15 cellular contexts compared by ENCODE assay signal in the genomic region with DNA sequence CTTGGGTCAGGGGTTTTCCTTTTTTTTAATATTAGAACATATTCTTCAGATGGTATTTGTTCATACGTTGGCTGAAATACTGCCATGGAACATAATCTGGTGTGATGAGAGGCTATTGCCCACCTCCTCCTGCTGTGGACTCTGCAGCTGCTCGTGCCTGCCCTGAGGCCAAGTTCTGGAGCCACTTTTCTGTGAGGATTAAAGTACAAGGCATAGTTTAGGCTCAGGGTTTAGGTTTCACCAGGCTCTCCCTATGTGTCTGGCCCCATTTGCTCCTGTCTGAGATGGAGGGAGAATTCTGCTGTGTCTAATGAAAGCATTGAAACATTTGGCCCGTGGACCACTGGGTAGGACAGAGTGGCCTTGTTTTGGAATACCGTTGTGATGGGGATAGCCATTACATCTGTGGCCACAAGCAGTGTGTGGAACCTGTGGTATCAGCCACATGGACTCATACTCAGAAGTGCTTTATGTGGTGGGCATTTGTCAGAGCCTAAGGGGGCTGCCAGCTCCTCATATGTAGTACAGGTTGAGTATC. TPM values are rescaled to one million over a fixed set of nuclear protein-coding genes. Genes with fewer than 3 reads are reported as not detected.
A peak's percentile ranks its signal among the peaks of the same experiment; 100 is the strongest.
DNase-seq lines count a peak whose midpoint lies in the region; ATAC-seq and TF ChIP-seq lines count a peak whose summit lies in the region.
"Had no signal": no experiment of that assay in that cellular context is flagged by ENCODE, and none has a peak within 500 bp of the region (broad histone marks: within the 10 kb centered on the region; RNA-seq: fewer than 3 reads in every experiment).

No MANE protein-coding gene starts in this region.

- no peak for ATAC-seq in right cardiac atrium
- ATAC-seq in left cardiac atrium, result no peak
- ATAC-seq in esophagus mucosa, result no peak
- no peak for ATAC-seq in GM21381 (IDR thresholded peaks at IDR 0.05; ENCODE audit: unreplicated experiment)
- ATAC-seq: A549, PC-3 had no signal

- H4K8ac ChIP-seq in mesenchymal stem cell (ENCODE audit: low read length), result no peak overlapping the region

- H2BK15ac ChIP-seq in mesenchymal stem cell (ENCODE audit: low read depth, poor library complexity, severe bottlenecking), result no peak overlapping the region

- no peak overlapping the region for H3K4ac ChIP-seq in mesenchymal stem cell (ENCODE audit: low read depth in 1 of 2, low read length in 2 of 2)

- no peaks in the 10 kb centered on the region for H3K9me3 Mint-ChIP-seq in nephron
- H3K9me3 Mint-ChIP-seq: H9, IgD-negative memory B cell had no signal

- peak overlapping the region; percentile 31 for H3K27ac ChIP-seq in right cardiac atrium (ENCODE audit: low read length)
- H3K27ac ChIP-seq in mesenchymal stem cell (ENCODE audit: low read length, poor library complexity, severe bottlenecking), result no peak overlapping the region
- H3K27ac ChIP-seq: A549, RWPE1 had no signal

- H3K4me2 ChIP-seq in mesenchymal stem cell (ENCODE audit: low read length, poor library complexity, severe bottlenecking), result no peak overlapping the region
- H3K4me2 ChIP-seq: A549 had no signal

- H3K4me3 ChIP-seq in right cardiac atrium (ENCODE audit: low read length) (no peak overlapping the region), mesenchymal stem cell (ENCODE audit: insufficient read depth in 1 of 2, low read depth in 1 of 2, low read length in 2 of 2) (no peak overlapping the region)
- H3K4me3 ChIP-seq: A549 had no signal

- intact Hi-C loops in right cardiac atrium (cut with DNase I) (no loop called here), left cardiac atrium (cut with DNase I) (no loop called here)

- peaks cover 65% of the 10 kb centered on the region for H3K4me1 Mint-ChIP-seq in nephron

- no peak overlapping the region for H3K23ac ChIP-seq in mesenchymal stem cell (ENCODE audit: low read length in 2 of 2)

- no peak for TF ChIP-seq CTCF in nephron (IDR thresholded peaks at IDR 0.05; ENCODE audit: unreplicated experiment in 3 of 3)

- WGBS in right cardiac atrium, result 72% methylated on average over 4 of the region's 4 CpGs
- WGBS in mesenchymal stem cell, result 98% methylated on average over 4 of the region's 4 CpGs

- no peak overlapping the region for H3K14ac ChIP-seq in mesenchymal stem cell (ENCODE audit: low read length in 2 of 2)

- H3K9ac ChIP-seq in mesenchymal stem cell (ENCODE audit: low read length), result no peak overlapping the region

- H3K18ac ChIP-seq in mesenchymal stem cell (ENCODE audit: low read depth in 1 of 2, low read length in 2 of 2), result no peak overlapping the region

- H2AFZ ChIP-seq in mesenchymal stem cell (ENCODE audit: low read depth, low read length), result no peak overlapping the region

- H2BK5ac ChIP-seq in mesenchymal stem cell (ENCODE audit: low read depth, low read length, poor library complexity, severe bottlenecking), result no peak overlapping the region

- no peak overlapping the region for H2AK5ac ChIP-seq in mesenchymal stem cell (ENCODE audit: low read length, severe bottlenecking)

- peaks cover 10% of the 10 kb centered on the region for H3K79me1 ChIP-seq in mesenchymal stem cell (replicated peaks; ENCODE audit: low read length, poor library complexity, severe bottlenecking)

- H3K36me3 ChIP-seq in mesenchymal stem cell (ENCODE audit: control insufficient read depth in 1 of 2, insufficient read depth in 2 of 2, low read depth in 1 of 2, low read length in 2 of 2), result peaks cover 9 to 47% of the 10 kb centered on the region in 2 experiments

- H3K27ac Mint-ChIP-seq in nephron, result peak overlapping the region in 1 of 3 experiments; percentile 10
- H3K27ac Mint-ChIP-seq: IgD-negative memory B cell had no signal

- no peaks in the 10 kb centered on the region for H3K9me3 ChIP-seq in right cardiac atrium (ENCODE audit: control insufficient read depth, low read length)
- no peaks in the 10 kb centered on the region for H3K9me3 ChIP-seq in mesenchymal stem cell (ENCODE audit: control insufficient read depth, low read length)
- H3K9me3 ChIP-seq: A549 had no signal

- H2BK12ac ChIP-seq in mesenchymal stem cell (ENCODE audit: low read length in 2 of 2), result no peak overlapping the region

- no peaks in the 10 kb centered on the region for H3K27me3 Mint-ChIP-seq in nephron (ENCODE audit: low read depth)
- H3K27me3 Mint-ChIP-seq: IgD-negative memory B cell had no signal

- H3K27me3 ChIP-seq in right cardiac atrium (ENCODE audit: control insufficient read depth, insufficient read depth) (no peaks in the 10 kb centered on the region), mesenchymal stem cell (ENCODE audit: control insufficient read depth in 1 of 2, insufficient read depth in 1 of 2, low read length in 2 of 2) (no peaks in the 10 kb centered on the region)

- peaks cover 8% of the 10 kb centered on the region for H3K4me1 ChIP-seq in right cardiac atrium (ENCODE audit: control insufficient read depth, insufficient read depth, low read length)
- H3K4me1 ChIP-seq in mesenchymal stem cell (ENCODE audit: control insufficient read depth, insufficient read depth, low read depth, low read length), result peaks cover 11% of the 10 kb centered on the region

- H3K36me3 Mint-ChIP-seq in nephron (ENCODE audit: low read depth), result peaks cover 41% of the 10 kb centered on the region

- no peak overlapping the region for H2BK120ac ChIP-seq in mesenchymal stem cell (ENCODE audit: low read depth, low read length)

- H4K91ac ChIP-seq in mesenchymal stem cell (ENCODE audit: low read length), result no peak overlapping the region

- peak overlapping the region in 2 of 3 experiments; percentile 46 to 73 for H3K4me3 Mint-ChIP-seq in nephron
- H3K4me3 Mint-ChIP-seq: H9 had no signal

- no peak for DNase-seq in right cardiac atrium
- no peak for DNase-seq in left cardiac atrium
- DNase-seq in NCI-H69 (lab: John Stamatoyannopoulos, UW), result peak; percentile 55
- no peak for DNase-seq in mesenchymal stem cell
- DNase-seq: C1 segment of cervical spinal cord, H9, NCI-H1436 treated with DMSO at 0.1 percent for 48 hours, NCI-H774, PC-3 had no signal

RNA-seq across cellular contexts. Expression of a gene that starts 5.9 kb away (rescaled TPM):
- 10 to 100 TPM; 34.7 to 49.3 (median 43.6) TPM for total RNA-seq in right cardiac atrium
- 44.1 TPM for polyA plus RNA-seq in right cardiac atrium
- total RNA-seq in left cardiac atrium, result 10 to 100 TPM; 34.8 to 36.9 TPM
- total RNA-seq in esophagus mucosa, result 41.2 TPM
- 19.5 TPM for polyA plus RNA-seq in mesenchymal stem cell (2013, experiment 1 of 2)
- 21.4 TPM for polyA plus RNA-seq in mesenchymal stem cell (2013, experiment 2 of 2)

RNA-seq across cellular contexts. Expression of a gene that starts 20.4 kb away (rescaled TPM):
- total RNA-seq in right cardiac atrium (1 to 10 TPM; 1.9 to 3.7 (median 2.5) TPM), left cardiac atrium (1 to 10 TPM; 1.6 to 2.6 TPM), esophagus mucosa (0.84 TPM)
- 1.3 TPM for polyA plus RNA-seq in right cardiac atrium
- polyA plus RNA-seq in mesenchymal stem cell (2013, experiment 1 of 2), result 0.23 TPM
- 0.25 TPM for polyA plus RNA-seq in mesenchymal stem cell (2013, experiment 2 of 2)
